Comparison of ENCODE assay signal across 8 cellular contexts in the genomic region with DNA sequence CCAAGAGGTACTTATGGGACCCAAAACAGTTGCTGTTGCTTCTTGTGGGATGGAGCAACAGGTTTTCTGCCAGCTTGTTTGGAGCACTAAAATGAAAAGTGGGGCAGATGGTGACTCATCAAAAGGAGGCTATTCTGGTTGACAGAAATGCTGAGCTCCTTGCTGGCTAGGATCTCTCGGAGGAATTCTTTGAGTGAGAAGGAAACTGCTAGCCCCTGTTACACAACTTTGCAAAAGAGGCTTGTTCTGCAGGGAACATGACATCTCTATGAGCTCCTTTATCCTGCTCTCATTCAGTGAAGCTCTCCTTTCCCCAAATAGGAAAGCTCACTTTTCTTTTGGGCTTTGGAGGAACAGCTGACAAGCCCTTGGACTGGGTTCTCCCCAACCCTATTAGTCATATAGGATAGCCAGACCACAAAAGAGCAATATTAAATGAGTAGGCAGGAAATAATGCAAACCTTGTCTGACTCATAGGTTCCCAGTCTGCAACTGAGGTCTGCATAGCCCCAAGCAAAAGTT.
DNase-seq lines count a peak whose midpoint lies in the region; ATAC-seq and TF ChIP-seq lines count a peak whose summit lies in the region.

No MANE protein-coding gene starts in this region.

- TF ChIP-seq CTCF in choroid plexus epithelial cell (conservative IDR thresholded peaks at IDR 0.05; ENCODE audit: low read depth, low read length), result no peak

- CTCF ChIA-PET in HEK293T (lab: Yijun Ruan, JAX), result no interaction called here

- ATAC-seq in GM21526 (IDR thresholded peaks at IDR 0.05; ENCODE audit: low FRiP score, unreplicated experiment), result no peak
- ATAC-seq in activated CD4-positive, CD25-positive, alpha-beta regulatory T cell treated with anti-CD3 and anti-CD28 coated beads, Interleukin-2, amount 50 U/mL, for 24 hours, result no peak

- DNase-seq in ELF-1 (ENCODE audit: low read depth, low spot score), result peak; percentile 11
- DNase-seq in NCI-H460 (ENCODE audit: extremely low read depth, low read depth), result peak; percentile 2
- peak; percentile 92 for DNase-seq in choroid plexus epithelial cell (ENCODE audit: low read depth)
- peak; percentile 51 for DNase-seq in occipital lobe (lab: John Stamatoyannopoulos, UW)
- no peak for DNase-seq in DMS53 (lab: John Stamatoyannopoulos, UW)
- DNase-seq in HEK293T (ENCODE audit: extremely low spot score), result no peak

- POLR2A ChIA-PET in HEK293T (lab: Yijun Ruan, JAX), result no interaction called here

- no peak overlapping the region for H3K4me3 ChIP-seq in choroid plexus epithelial cell (ENCODE audit: low read depth, low read length)

TF ChIP-seq in HEK293T, 16 proteins besides CTCF, POLR2A, EP300 and RAD21:
- TF ChIP-seq TARDBP (IDR thresholded peaks at IDR 0.05) (no peak), CTBP1 (IDR thresholded peaks at IDR 0.05; ENCODE audit: borderline replicate concordance) (no peak), LEF1 (IDR thresholded peaks at IDR 0.05; ENCODE audit: borderline replicate concordance) (no peak), PKNOX1 (IDR thresholded peaks at IDR 0.05) (no peak), FOXA1 (IDR thresholded peaks at IDR 0.05) (no peak), ARNT (IDR thresholded peaks at IDR 0.05) (no peak), FOXK2 (IDR thresholded peaks at IDR 0.05) (no peak), BHLHE40 (IDR thresholded peaks at IDR 0.05; ENCODE audit: borderline replicate concordance) (no peak), FOXM1 (IDR thresholded peaks at IDR 0.05; ENCODE audit: borderline replicate concordance) (no peak), NFRKB (IDR thresholded peaks at IDR 0.05) (no peak), ZNF384 (IDR thresholded peaks at IDR 0.05) (no peak), SUZ12 (IDR thresholded peaks at IDR 0.05) (no peak), ELF4 (IDR thresholded peaks at IDR 0.05) (no peak), L3MBTL2 (conservative IDR thresholded peaks at IDR 0.05) (no peak), SP1 (IDR thresholded peaks at IDR 0.05) (no peak), HDGF (IDR thresholded peaks at IDR 0.05; ENCODE audit: borderline replicate concordance) (no peak)
TF ChIP-seq in HEK293T: peak in this region for 0.

Comparison
In these comparisons a context has a peak if more than half of its experiments do, and no peak if none do; other contexts are left out.
1. DNase-seq: peak in ELF-1 (single experiment), NCI-H460 (single experiment), choroid plexus epithelial cell (single experiment) and occipital lobe (single experiment); none in DMS53 (single experiment) and HEK293T (single experiment).